Comparison of ENCODE assay signal across 8 cellular contexts in the genomic region with DNA sequence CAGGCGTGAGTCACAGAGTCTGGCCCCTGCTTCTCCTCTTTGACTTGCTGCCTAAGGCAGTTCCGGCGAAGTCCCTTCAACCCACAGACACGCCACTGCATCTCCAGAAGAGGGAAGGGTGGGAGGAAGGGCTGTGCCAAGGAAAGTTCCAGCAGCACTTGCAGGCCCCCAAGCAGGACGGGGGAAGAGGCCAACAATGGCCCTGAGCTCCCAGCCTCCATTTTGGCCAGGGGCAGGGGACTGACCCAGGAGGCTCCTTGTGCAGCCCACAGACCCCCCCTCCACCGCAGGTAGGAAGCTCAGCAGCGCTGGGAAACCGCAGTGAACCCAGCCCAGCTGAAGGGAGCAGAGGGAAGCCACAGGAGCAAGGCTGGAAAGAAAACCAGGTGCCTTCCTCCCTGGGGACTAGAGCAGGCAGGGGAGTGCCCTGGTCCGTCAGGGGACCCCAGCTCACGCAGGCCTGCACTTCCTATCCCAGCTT. TPM values are rescaled to one million over a fixed set of nuclear protein-coding genes. Genes with fewer than 3 reads are reported as not detected.
DNase-seq lines count a peak whose midpoint lies in the region; ATAC-seq, FAIRE-seq and TF ChIP-seq lines count a peak whose summit lies in the region.

No MANE protein-coding gene starts in this region.

- H3K36me3 ChIP-seq in breast epithelium (no peaks in the 10 kb centered on the region), mesendoderm (ENCODE audit: control insufficient read depth, insufficient read depth, low read length) (no peaks in the 10 kb centered on the region)

- H4K5ac ChIP-seq in mesendoderm (ENCODE audit: low read length): no peak overlapping the region

- H3K4me3 ChIP-seq in AG04450 (ENCODE audit: low read depth, low read length) (no peak overlapping the region), breast epithelium (no peak overlapping the region), mesendoderm (ENCODE audit: low read length) (no peak overlapping the region)

- no peak overlapping the region for H3K4me2 ChIP-seq in mesendoderm (ENCODE audit: low read length)

- no peak overlapping the region for H3K23ac ChIP-seq in mesendoderm (ENCODE audit: low read length)

- POLR2A ChIA-PET in AG04450 (lab: Yijun Ruan, JAX): interaction anchor here (1.2 kb wide), 1 partner anchor 36 kb away, joined by 6 read pairs; a partner anchor contains a TSS

- no peak overlapping the region for H3K18ac ChIP-seq in mesendoderm (ENCODE audit: low read length)

- no peaks in the 10 kb centered on the region for H3K27me3 ChIP-seq in AG04450 (ENCODE audit: control insufficient read depth, insufficient read depth, low read length)
- H3K27me3 ChIP-seq in breast epithelium: no peaks in the 10 kb centered on the region
- H3K27me3 ChIP-seq in mesendoderm (ENCODE audit: insufficient read depth, low read length, poor library complexity): no peaks in the 10 kb centered on the region

- H3K27ac ChIP-seq in AG04450 (ENCODE audit: low read depth, low read length) (peak overlapping the region; percentile 89), breast epithelium (peak overlapping the region; percentile 65 to 74), mesendoderm (ENCODE audit: low read depth, low read length) (no peak overlapping the region)

- H2AK5ac ChIP-seq in mesendoderm (ENCODE audit: low read length): no peak overlapping the region

- H2BK120ac ChIP-seq in mesendoderm (ENCODE audit: low read depth, low read length): no peak overlapping the region

- H3K79me2 ChIP-seq in mesendoderm (ENCODE audit: control insufficient read depth, insufficient read depth, low read length): peaks cover 21% of the 10 kb centered on the region

- H3K9me3 ChIP-seq in AG04450 (ENCODE audit: control insufficient read depth, insufficient read depth, low read length): no peaks in the 10 kb centered on the region; the same call in 1 of the 2 replicates
- no peaks in the 10 kb centered on the region for H3K9me3 ChIP-seq in breast epithelium

- CTCF ChIA-PET in AG04450 (lab: Charles Lee): interaction anchor here (1.0 to 5.7 kb wide), 7 partner anchors 9 to 153 kb away, joined by 3 to 79 read pairs (median 8); no protein-coding TSS in a partner anchor

- H4K8ac ChIP-seq in mesendoderm (ENCODE audit: low read depth, low read length): no peak overlapping the region

- H3K9ac ChIP-seq in mesendoderm (ENCODE audit: low read length): no peak overlapping the region

- ATAC-seq in HG03442 (IDR thresholded peaks at IDR 0.05; ENCODE audit: unreplicated experiment): no peak

- H3K4ac ChIP-seq in mesendoderm (ENCODE audit: low read depth, low read length): no peak overlapping the region

- intact Hi-C loops in breast epithelium (cut with DNase I; ENCODE audit: low total_unique reads): no loop called here

- no peak for FAIRE-seq in H54 (lab: Jason Lieb, UNC)

- TF ChIP-seq POLR2A in breast epithelium (IDR thresholded peaks at IDR 0.05) (no peak), H54 (IDR thresholded peaks at IDR 0.05; ENCODE audit: low read depth, low read length) (no peak)

- H3K56ac ChIP-seq in mesendoderm (ENCODE audit: low read length): peak overlapping the region; percentile 42

- peaks cover 14 to 23% of the 10 kb centered on the region in 2 donors for H3K4me1 ChIP-seq in breast epithelium
- peaks cover 9% of the 10 kb centered on the region for H3K4me1 ChIP-seq in mesendoderm (ENCODE audit: control insufficient read depth, low read depth, low read length)

- H3K79me1 ChIP-seq in mesendoderm (ENCODE audit: low read length): peaks cover 17% of the 10 kb centered on the region

- TF ChIP-seq CTCF in AG04450 (IDR thresholded peaks at IDR 0.05; ENCODE audit: low read depth, low read length) (no peak), breast epithelium (IDR thresholded peaks at IDR 0.05) (no peak)

- H2BK5ac ChIP-seq in mesendoderm (ENCODE audit: low read length): no peak overlapping the region

- WGBS in mesendoderm (ENCODE audit: extremely low coverage, insufficient coverage, low lambda C conversion rate): no CpG with 5 or more reads among the region's 10 CpGs

- no peak overlapping the region for H2BK15ac ChIP-seq in mesendoderm (replicated peaks; ENCODE audit: low read depth)

- DNase-seq in AG04450 (ENCODE audit: low read depth, low spot score) (no peak), H4 (ENCODE audit: low spot score) (peak; percentile 94), breast epithelium (ENCODE audit: low spot score in 2 of 2) (no peak), mesendoderm (no peak), H54 (ENCODE audit: insufficient read length, low spot score) (no peak), kidney glomerular epithelial cell (lab: John Stamatoyannopoulos, UW) (no peak)
- DNase-seq in stimulated activated CD4-positive, alpha-beta T cell treated with anti-CD3 and anti-CD28 coated beads, Interleukin-4, amount 100 ng/mL, for 4 hours: no peak

RNA-seq across cellular contexts. Expression of a gene that starts 35.4 kb away (rescaled TPM):
- 80.1 and 102 TPM in 2 replicates for polyA plus RNA-seq in AG04450 (2011; rRNA removed)
- polyA minus RNA-seq in AG04450 (2011; rRNA and poly(A)+ RNA removed): 38.7 and 51.3 TPM in 2 replicates
- total RNA-seq in H4 (2014; rRNA removed; shearing (Covaris generic)): 50.6 and 56.0 TPM in 2 replicates
- 10 to 100 TPM in 2 of 3 donors, 1 to 10 TPM in 1; 9.4 to 12.8 (median 11.5) TPM for total RNA-seq in breast epithelium
- 101 TPM for polyA plus RNA-seq in mesendoderm (2013, experiment 1 of 2)
- 108 TPM for polyA plus RNA-seq in mesendoderm (2013, experiment 2 of 2)
